ENCODE assay signal across 11 cellular contexts in genomic region chr1:110380667-110381283, GRCh38. TPM values are rescaled to one million over a fixed set of nuclear protein-coding genes. Genes with fewer than 3 reads are reported as not detected.
A peak's percentile ranks its signal among the peaks of the same experiment; 100 is the strongest.
DNase-seq lines count a peak whose midpoint lies in the region; ATAC-seq, FAIRE-seq and TF ChIP-seq lines count a peak whose summit lies in the region.
"Had no signal": no experiment of that assay in that cellular context is flagged by ENCODE, and none has a peak within 500 bp of the region (broad histone marks: within the 10 kb centered on the region; RNA-seq: fewer than 3 reads in every experiment).

No MANE protein-coding gene starts in this region.

- H3K9me3 ChIP-seq in MM.1S (replicated peaks; ENCODE audit: insufficient read depth, low read length): no peaks in the 10 kb centered on the region
- H3K9me3 ChIP-seq in effector memory CD4-positive, alpha-beta T cell (ENCODE audit: control insufficient read depth, low read length): no peaks in the 10 kb centered on the region

- no peaks in the 10 kb centered on the region for H3K27me3 Mint-ChIP-seq in stimulated activated naive B cell treated with anti-CD40 and anti-IgM and Interleukin-4, amounts not matched to agents 10 μg/mL and 1 μg/mL and 100 μg/mL, for 72 hours

- H2AFZ ChIP-seq in MM.1S (ENCODE audit: low read length): no peak overlapping the region

- H3K36me3 Mint-ChIP-seq in stimulated activated naive B cell treated with anti-CD40 and anti-IgM and Interleukin-4, amounts not matched to agents 10 μg/mL and 1 μg/mL and 100 μg/mL, for 72 hours: peaks cover 22 to 50% of the 10 kb centered on the region in 2 donors

- peak overlapping the region; percentile 39 to 62 for H3K4me3 Mint-ChIP-seq in stimulated activated naive B cell treated with anti-CD40 and anti-IgM and Interleukin-4, amounts not matched to agents 10 μg/mL and 1 μg/mL and 100 μg/mL, for 72 hours
- H3K4me3 Mint-ChIP-seq: activated T-helper 1 cell treated with anti-CD3 and anti-CD28 coated beads, Interleukin-12 subunit alpha, Interleukin-12 subunit beta, Interleukin-2, Interleukin-4 antibody, amounts not matched to agents 30 ng/mL and 10 ng/mL and 1 ng/mL, durations not matched to agents 14 hours and 24 hours and 36 hours had no signal

- H3K27ac ChIP-seq in MM.1S (ENCODE audit: low read length): no peak overlapping the region
- no peak overlapping the region for H3K27ac ChIP-seq in effector memory CD4-positive, alpha-beta T cell (ENCODE audit: insufficient read depth, low read length, poor library complexity, severe bottlenecking)
- H3K27ac ChIP-seq: WERI-Rb-1 had no signal

- H3K27me3 ChIP-seq in MM.1S (replicated peaks; ENCODE audit: insufficient read depth, low read length): no peaks in the 10 kb centered on the region
- no peaks in the 10 kb centered on the region for H3K27me3 ChIP-seq in effector memory CD4-positive, alpha-beta T cell (replicated peaks; ENCODE audit: control insufficient read depth, insufficient read depth, low read length, poor library complexity, severe bottlenecking)

- no peaks in the 10 kb centered on the region for H3K9me2 ChIP-seq in MM.1S (replicated peaks; ENCODE audit: insufficient read depth, low read length)

- peaks cover 42 to 62% of the 10 kb centered on the region in 2 donors for H3K4me1 Mint-ChIP-seq in stimulated activated naive B cell treated with anti-CD40 and anti-IgM and Interleukin-4, amounts not matched to agents 10 μg/mL and 1 μg/mL and 100 μg/mL, for 72 hours

- H3K9ac ChIP-seq in MM.1S (ENCODE audit: low read length): no peak overlapping the region

- ATAC-seq in stimulated activated naive B cell treated with anti-CD40 and anti-IgM and Interleukin-4, amounts not matched to agents 10 μg/mL and 1 μg/mL and 100 μg/mL, for 72 hours (replicated peaks): peak; percentile 56 to 57
- no peak for ATAC-seq in HG03175 (IDR thresholded peaks at IDR 0.05; ENCODE audit: unreplicated experiment)

- H3K79me2 ChIP-seq in MM.1S (ENCODE audit: low read length): no peaks in the 10 kb centered on the region

- DNase-seq in GM18507 (ENCODE audit: extremely low spot score, insufficient read length, low read depth) (no peak), SIG-M5 (lab: John Stamatoyannopoulos, UW) (peak; percentile 34), fibroblast of villous mesenchyme (ENCODE audit: low read depth) (peak; percentile 97), MM.1S (no peak)
- peak; percentile 32 for DNase-seq in stimulated activated naive B cell treated with anti-CD40 and anti-IgM and Interleukin-4, amounts not matched to agents 10 μg/mL and 1 μg/mL and 100 μg/mL, for 72 hours
- DNase-seq in effector memory CD4-positive, alpha-beta T cell: no peak
- DNase-seq: DMS79, head of caudate nucleus, WERI-Rb-1 had no signal

- H4K20me1 ChIP-seq in MM.1S (ENCODE audit: insufficient read depth, low read length): no peaks in the 10 kb centered on the region

- H3K36me3 ChIP-seq in MM.1S (replicated peaks; ENCODE audit: insufficient read depth, low read length): no peaks in the 10 kb centered on the region
- H3K36me3 ChIP-seq in effector memory CD4-positive, alpha-beta T cell (ENCODE audit: control insufficient read depth, insufficient read depth, low read length): peaks cover 11% of the 10 kb centered on the region

- peak; percentile 54 for FAIRE-seq in GM18507 (lab: Jason Lieb, UNC)

- no peaks in the 10 kb centered on the region for H3K4me1 ChIP-seq in MM.1S (ENCODE audit: low read length)
- no peaks in the 10 kb centered on the region for H3K4me1 ChIP-seq in effector memory CD4-positive, alpha-beta T cell (ENCODE audit: control insufficient read depth, insufficient read depth, low read length, poor library complexity, severe bottlenecking)

- H3K27ac Mint-ChIP-seq in stimulated activated naive B cell treated with anti-CD40 and anti-IgM and Interleukin-4, amounts not matched to agents 10 μg/mL and 1 μg/mL and 100 μg/mL, for 72 hours: peak overlapping the region; percentile 80
- H3K27ac Mint-ChIP-seq: activated T-helper 1 cell treated with anti-CD3 and anti-CD28 coated beads, Interleukin-12 subunit alpha, Interleukin-12 subunit beta, Interleukin-2, Interleukin-4 antibody, amounts not matched to agents 30 ng/mL and 10 ng/mL and 1 ng/mL, durations not matched to agents 14 hours and 24 hours and 36 hours had no signal

- H3K4me2 ChIP-seq in MM.1S (ENCODE audit: low read depth, low read length): no peak overlapping the region

- TF ChIP-seq CTCF in fibroblast of villous mesenchyme (IDR thresholded peaks at IDR 0.05; ENCODE audit: insufficient read depth, low read depth, low read length) (no peak), MM.1S (IDR thresholded peaks at IDR 0.05; ENCODE audit: low read length) (no peak)

- no peaks in the 10 kb centered on the region for H3K9me3 Mint-ChIP-seq in stimulated activated naive B cell treated with anti-CD40 and anti-IgM and Interleukin-4, amounts not matched to agents 10 μg/mL and 1 μg/mL and 100 μg/mL, for 72 hours
- H3K9me3 Mint-ChIP-seq: activated T-helper 1 cell treated with anti-CD3 and anti-CD28 coated beads, Interleukin-12 subunit alpha, Interleukin-12 subunit beta, Interleukin-2, Interleukin-4 antibody, amounts not matched to agents 30 ng/mL and 10 ng/mL and 1 ng/mL, durations not matched to agents 14 hours and 24 hours and 36 hours had no signal

- H3F3A ChIP-seq in MM.1S (ENCODE audit: insufficient read depth, low read length): no peaks in the 10 kb centered on the region

- no peak overlapping the region for H3K4me3 ChIP-seq in fibroblast of villous mesenchyme (ENCODE audit: low read depth, low read length)
- H3K4me3 ChIP-seq in MM.1S (ENCODE audit: low read length): no peak overlapping the region
- no peak overlapping the region for H3K4me3 ChIP-seq in effector memory CD4-positive, alpha-beta T cell (ENCODE audit: insufficient read depth, low read depth, low read length, poor library complexity, severe bottlenecking)

RNA-seq across cellular contexts. Expression of gene SLC16A4, which starts 10.1 kb away (rescaled TPM):
- 73.4 and 241 TPM in 2 replicates for total RNA-seq in fibroblast of villous mesenchyme

RNA-seq across cellular contexts. Expression of gene LAMTOR5, which starts 26.7 kb away (rescaled TPM):
- total RNA-seq in fibroblast of villous mesenchyme: 57.3 and 64.3 TPM in 2 replicates

RNA-seq across cellular contexts. Expression of gene RBM15, which starts 41.6 kb away (rescaled TPM):
- 42.2 and 54.0 TPM in 2 replicates for total RNA-seq in fibroblast of villous mesenchyme

Comparison
In these comparisons a context has a peak if more than half of its experiments do, and no peak if none do; other contexts are left out.
1. DNase-seq: peak in SIG-M5 (single experiment), fibroblast of villous mesenchyme (single experiment) and stimulated activated naive B cell treated with anti-CD40 and anti-IgM and Interleukin-4, amounts not matched to agents 10 μg/mL and 1 μg/mL and 100 μg/mL, for 72 hours (single experiment); none in GM18507 (single experiment), MM.1S (single experiment) and effector memory CD4-positive, alpha-beta T cell (0 of 3).